In genomic region chr7:67589178-67589577, GRCh38 we compare ENCODE assay signal across 15 cellular contexts.
DNase-seq lines count a peak whose midpoint lies in the region; ATAC-seq and TF ChIP-seq lines count a peak whose summit lies in the region.
"Had no signal": no experiment of that assay in that cellular context is flagged by ENCODE, and none has a peak within 500 bp of the region (broad histone marks: within the 10 kb centered on the region; RNA-seq: fewer than 3 reads in every experiment).

No MANE protein-coding gene starts in this region.

- H3K4me3 Mint-ChIP-seq in naive thymus-derived CD4-positive, alpha-beta T cell = no peak overlapping the region
- H3K4me3 Mint-ChIP-seq: CD8-positive, alpha-beta memory T cell; GM23338; H9 had no signal

- ATAC-seq in naive thymus-derived CD4-positive, alpha-beta T cell = no peak
- ATAC-seq: GM23338, HepG2 had no signal

- no peaks in the 10 kb centered on the region for H3K27me3 Mint-ChIP-seq in naive thymus-derived CD4-positive, alpha-beta T cell
- H3K27me3 Mint-ChIP-seq: CD8-positive, alpha-beta memory T cell had no signal

- peaks cover 5 to 49% (median 16%) of the 10 kb centered on the region in 11 donors for H3K9me3 Mint-ChIP-seq in naive thymus-derived CD4-positive, alpha-beta T cell
- H3K9me3 Mint-ChIP-seq: GM23338 had no signal

- no peak overlapping the region for H3K27ac Mint-ChIP-seq in naive thymus-derived CD4-positive, alpha-beta T cell
- H3K27ac Mint-ChIP-seq: CD8-positive, alpha-beta memory T cell; GM23338; H9 had no signal

- POLR2A ChIA-PET in naive thymus-derived CD4-positive, alpha-beta T cell (lab: Charles Lee) = no interaction called here

- CTCF ChIA-PET in naive thymus-derived CD4-positive, alpha-beta T cell (lab: Charles Lee) = no interaction called here

- H3K4me1 Mint-ChIP-seq in naive thymus-derived CD4-positive, alpha-beta T cell = no peaks in the 10 kb centered on the region
- H3K4me1 Mint-ChIP-seq: CD8-positive, alpha-beta memory T cell; GM23338 had no signal

- peaks cover 0 to 25% (median 0%) of the 10 kb centered on the region in 3 experiments for H3K9me3 ChIP-seq in naive thymus-derived CD4-positive, alpha-beta T cell (ENCODE audit: control insufficient read depth in 2 of 3, low read length in 3 of 3)

- H3K27ac ChIP-seq in naive thymus-derived CD4-positive, alpha-beta T cell (ENCODE audit: low read depth, low read length) = no peak overlapping the region
- H3K27ac ChIP-seq: 22Rv1, BLaER1 had no signal

- no peaks in the 10 kb centered on the region for H3K36me3 ChIP-seq in naive thymus-derived CD4-positive, alpha-beta T cell (ENCODE audit: control insufficient read depth in 2 of 3, insufficient read depth in 3 of 3, low read length in 3 of 3)
- H3K36me3 ChIP-seq: BLaER1 had no signal

- H3K27me3 ChIP-seq in naive thymus-derived CD4-positive, alpha-beta T cell (ENCODE audit: control insufficient read depth in 2 of 2, insufficient read depth in 2 of 2, low read length in 2 of 2) = no peaks in the 10 kb centered on the region
- H3K27me3 ChIP-seq: BLaER1 had no signal

- no peak overlapping the region for H3K4me3 ChIP-seq in naive thymus-derived CD4-positive, alpha-beta T cell (ENCODE audit: low read length)
- H3K4me3 ChIP-seq in foreskin fibroblast (ENCODE audit: low read depth in 1 of 2, low read length in 2 of 2) = no peak overlapping the region
- H3K4me3 ChIP-seq: BLaER1, GM23338 had no signal

- intact Hi-C loops in naive thymus-derived CD4-positive, alpha-beta T cell (cut with micrococcal nuclease) = no loop called here

- in situ Hi-C loops in G401 (cut with HindIII; ENCODE audit: low sequenced_read_pairs) = no loop called here

- DNase-seq in DMS 273 (lab: John Stamatoyannopoulos, UW; ENCODE audit: unreplicated experiment) = peak; percentile 83
- DNase-seq in DMS 273 treated with DMSO at 0.1 percent for 48 hours (lab: John Stamatoyannopoulos, UW) = no peak
- peak; percentile 60 for DNase-seq in G401 (ENCODE audit: low spot score)
- peak; percentile 49 for DNase-seq in cerebellar cortex (ENCODE audit: low spot score)
- DNase-seq in retina = peak; percentile 20
- DNase-seq in naive thymus-derived CD4-positive, alpha-beta T cell = no peak
- no peak for DNase-seq in foreskin fibroblast
- DNase-seq: CD8-positive, alpha-beta memory T cell; DMS79; GDM1; H9 had no signal

- no peak for TF ChIP-seq CTCF in foreskin fibroblast (IDR thresholded peaks at IDR 0.05; ENCODE audit: low read depth, low read length)

- peaks cover 0 to 2% (median 0%) of the 10 kb centered on the region in 5 donors for H3K36me3 Mint-ChIP-seq in naive thymus-derived CD4-positive, alpha-beta T cell
- H3K36me3 Mint-ChIP-seq: CD8-positive, alpha-beta memory T cell had no signal

- no peaks in the 10 kb centered on the region for H3K4me1 ChIP-seq in naive thymus-derived CD4-positive, alpha-beta T cell (ENCODE audit: control insufficient read depth in 2 of 2, insufficient read depth in 2 of 2, low read length in 2 of 2)
- H3K4me1 ChIP-seq: BLaER1 had no signal

Comparison
In these comparisons a context has a peak if more than half of its experiments do, and no peak if none do; other contexts are left out.
1. DNase-seq: peak in DMS 273 (single experiment), G401 (single experiment), cerebellar cortex (single experiment) and retina (single experiment); none in DMS 273 treated with DMSO at 0.1 percent for 48 hours (single experiment), naive thymus-derived CD4-positive, alpha-beta T cell (0 of 9) and foreskin fibroblast (0 of 2).